ENCODE assay signal across 9 cellular contexts in the genomic region with DNA sequence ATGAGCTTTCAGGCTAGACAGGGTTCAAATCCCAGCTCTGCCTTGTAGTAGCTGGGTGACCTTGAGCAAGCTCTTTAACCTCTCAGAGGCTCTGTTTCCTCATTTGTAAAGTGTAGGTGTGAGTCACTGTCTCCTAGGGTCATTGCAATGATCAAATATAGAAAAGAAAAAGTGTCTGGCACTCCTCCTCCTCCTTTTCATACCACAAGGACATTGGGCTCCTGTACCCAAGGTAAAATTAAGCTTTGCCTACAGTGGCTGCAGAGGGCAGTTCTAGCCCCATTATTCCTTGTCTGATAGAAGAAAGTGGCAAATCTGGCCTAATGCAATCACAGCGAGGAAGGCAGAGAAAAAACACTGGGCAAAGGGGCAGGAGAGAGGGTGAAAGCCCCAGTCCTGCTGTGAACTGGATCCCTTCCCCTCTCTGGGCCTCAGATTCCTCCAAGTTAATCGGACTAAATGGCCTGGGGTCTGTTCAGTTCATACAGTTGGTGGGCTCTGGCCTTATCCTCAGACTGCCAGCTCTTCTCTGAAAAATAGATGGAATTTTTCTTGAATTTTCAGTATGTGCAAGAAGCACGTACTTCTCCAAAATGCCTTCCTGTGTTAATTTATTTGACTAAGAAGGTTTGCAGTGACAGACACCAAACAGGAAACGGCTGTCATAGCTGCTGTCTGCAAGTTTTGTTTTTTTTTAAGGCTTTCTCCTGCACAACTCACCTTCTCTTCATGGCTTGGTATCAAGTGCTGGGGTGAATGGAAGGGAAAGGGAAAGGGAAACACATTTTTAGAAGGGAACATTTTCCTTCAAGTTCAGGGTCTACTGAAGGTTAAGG. TPM values are rescaled to one million over a fixed set of nuclear protein-coding genes. Genes with fewer than 3 reads are reported as not detected.
A peak's percentile ranks its signal among the peaks of the same experiment; 100 is the strongest.
DNase-seq lines count a peak whose midpoint lies in the region; ATAC-seq and TF ChIP-seq lines count a peak whose summit lies in the region.
"Had no signal": no experiment of that assay in that cellular context is flagged by ENCODE, and none has a peak within 500 bp of the region (broad histone marks: within the 10 kb centered on the region; RNA-seq: fewer than 3 reads in every experiment).

No MANE protein-coding gene starts in this region.

- H3K4me3 ChIP-seq in right cardiac atrium (ENCODE audit: low read length), result no peak overlapping the region
- no peak overlapping the region for H3K4me3 ChIP-seq in upper lobe of right lung
- no peak overlapping the region for H3K4me3 ChIP-seq in Caco-2 (ENCODE audit: low read depth, low read length)
- H3K4me3 ChIP-seq: K562 had no signal

- H3K9me3 Mint-ChIP-seq in activated T-helper 1 cell treated with anti-CD3 and anti-CD28 coated beads, Interleukin-12 subunit alpha, Interleukin-12 subunit beta, Interleukin-2, Interleukin-4 antibody, amounts not matched to agents 30 ng/mL and 10 ng/mL and 1 ng/mL, durations not matched to agents 14 hours and 24 hours and 36 hours, result peaks cover 7% of the 10 kb centered on the region
- H3K9me3 Mint-ChIP-seq in Caco-2 (ENCODE audit: unreplicated experiment), result no peaks in the 10 kb centered on the region

- peaks cover 7% of the 10 kb centered on the region for H3K36me3 Mint-ChIP-seq in activated T-helper 1 cell treated with anti-CD3 and anti-CD28 coated beads, Interleukin-12 subunit alpha, Interleukin-12 subunit beta, Interleukin-2, Interleukin-4 antibody, amounts not matched to agents 30 ng/mL and 10 ng/mL and 1 ng/mL, durations not matched to agents 14 hours and 24 hours and 36 hours (ENCODE audit: low read depth)
- no peaks in the 10 kb centered on the region for H3K36me3 Mint-ChIP-seq in Caco-2 (ENCODE audit: insufficient read depth, unreplicated experiment)

- H3K27me3 ChIP-seq in right cardiac atrium (ENCODE audit: control insufficient read depth, insufficient read depth) (no peaks in the 10 kb centered on the region), upper lobe of right lung (no peaks in the 10 kb centered on the region), Caco-2 (replicated peaks; ENCODE audit: control insufficient read depth, insufficient read depth, low read length) (no peaks in the 10 kb centered on the region)

- peak overlapping the region; percentile 60 for H3K4me3 Mint-ChIP-seq in activated T-helper 1 cell treated with anti-CD3 and anti-CD28 coated beads, Interleukin-12 subunit alpha, Interleukin-12 subunit beta, Interleukin-2, Interleukin-4 antibody, amounts not matched to agents 30 ng/mL and 10 ng/mL and 1 ng/mL, durations not matched to agents 14 hours and 24 hours and 36 hours
- H3K4me3 Mint-ChIP-seq in Caco-2 (ENCODE audit: unreplicated experiment), result no peak overlapping the region

- H3K9me3 ChIP-seq in right cardiac atrium (ENCODE audit: control insufficient read depth, low read length), result no peaks in the 10 kb centered on the region
- no peaks in the 10 kb centered on the region for H3K9me3 ChIP-seq in upper lobe of right lung
- no peaks in the 10 kb centered on the region for H3K9me3 ChIP-seq in Caco-2

- intact Hi-C loops in right cardiac atrium (cut with DNase I), result no loop called here
- intact Hi-C loops in cardiac septum (cut with DNase I), result no loop called here
- intact Hi-C loops in activated T-helper 1 cell treated with anti-CD3 and anti-CD28 coated beads, Interleukin-12 subunit alpha, Interleukin-12 subunit beta, Interleukin-2, Interleukin-4 antibody, amounts not matched to agents 30 ng/mL and 10 ng/mL and 1 ng/mL, durations not matched to agents 14 hours and 24 hours and 36 hours (cut with micrococcal nuclease), result loop anchor here (1.0 to 2.0 kb wide), 4 partner anchors 14 to 62 kb away; no protein-coding TSS in a partner anchor
- intact Hi-C loops in upper lobe of right lung (cut with DNase I), result no loop called here
- intact Hi-C loops in Caco-2 (cut with micrococcal nuclease; ENCODE audit: unreplicated experiment), result no loop called here

- no peak for ATAC-seq in right cardiac atrium
- peak; percentile 80 for ATAC-seq in HG03378 (IDR thresholded peaks at IDR 0.05; ENCODE audit: unreplicated experiment)
- ATAC-seq in upper lobe of right lung, result peak; percentile 38
- ATAC-seq: K562 had no signal

- H3K27ac ChIP-seq in right cardiac atrium (ENCODE audit: low read length) (peak overlapping the region; percentile 59), upper lobe of right lung (peak overlapping the region; percentile 69)

- peaks cover 20% of the 10 kb centered on the region for H3K4me1 ChIP-seq in right cardiac atrium (ENCODE audit: control insufficient read depth, insufficient read depth, low read length)
- peaks cover 8% of the 10 kb centered on the region for H3K4me1 ChIP-seq in upper lobe of right lung
- H3K4me1 ChIP-seq in Caco-2, result no peaks in the 10 kb centered on the region

- H3K36me3 ChIP-seq in upper lobe of right lung, result no peaks in the 10 kb centered on the region
- H3K36me3 ChIP-seq in Caco-2 (ENCODE audit: control insufficient read depth, insufficient read depth, low read length), result no peaks in the 10 kb centered on the region

- no peak for DNase-seq in right cardiac atrium
- DNase-seq in cardiac septum (ENCODE audit: low spot score), result no peak
- peak; percentile 22 for DNase-seq in activated T-helper 1 cell treated with anti-CD3 and anti-CD28 coated beads, Interleukin-12 subunit alpha, Interleukin-12 subunit beta, Interleukin-2, Interleukin-4 antibody, amounts not matched to agents 30 ng/mL and 10 ng/mL and 1 ng/mL, durations not matched to agents 14 hours and 24 hours and 36 hours (ENCODE audit: low spot score)
- no peak for DNase-seq in upper lobe of right lung
- DNase-seq in stimulated activated CD4-positive, alpha-beta T cell treated with anti-CD3 and anti-CD28 coated beads, Interleukin-2, amount 100 ng/mL, for 48 hours, result no peak
- DNase-seq in NCI-H345 treated with DMSO at 0.1 percent for 48 hours (lab: John Stamatoyannopoulos, UW; ENCODE audit: unreplicated experiment), result no peak
- DNase-seq in Caco-2, result no peak

- CTCF ChIA-PET in Caco-2 (lab: Charles Lee), result no interaction called here

- POLR2A ChIA-PET in Caco-2 (lab: Charles Lee), result no interaction called here

- BruUV-seq in Caco-2 (replicated peaks; lab: Mats Ljungman, UMichigan), result no TSS peak

- whole genome bisulfite sequencing in right cardiac atrium, result 60% methylated on average over 4 of the region's 4 CpGs

- peak overlapping the region; percentile 76 for H3K27ac Mint-ChIP-seq in activated T-helper 1 cell treated with anti-CD3 and anti-CD28 coated beads, Interleukin-12 subunit alpha, Interleukin-12 subunit beta, Interleukin-2, Interleukin-4 antibody, amounts not matched to agents 30 ng/mL and 10 ng/mL and 1 ng/mL, durations not matched to agents 14 hours and 24 hours and 36 hours
- no peak overlapping the region for H3K27ac Mint-ChIP-seq in Caco-2 (ENCODE audit: unreplicated experiment)

- H3K27me3 Mint-ChIP-seq in activated T-helper 1 cell treated with anti-CD3 and anti-CD28 coated beads, Interleukin-12 subunit alpha, Interleukin-12 subunit beta, Interleukin-2, Interleukin-4 antibody, amounts not matched to agents 30 ng/mL and 10 ng/mL and 1 ng/mL, durations not matched to agents 14 hours and 24 hours and 36 hours (ENCODE audit: insufficient read depth), result no peaks in the 10 kb centered on the region
- H3K27me3 Mint-ChIP-seq in Caco-2 (ENCODE audit: insufficient read depth, unreplicated experiment), result no peaks in the 10 kb centered on the region

- peaks cover 81% of the 10 kb centered on the region for H3K4me1 Mint-ChIP-seq in activated T-helper 1 cell treated with anti-CD3 and anti-CD28 coated beads, Interleukin-12 subunit alpha, Interleukin-12 subunit beta, Interleukin-2, Interleukin-4 antibody, amounts not matched to agents 30 ng/mL and 10 ng/mL and 1 ng/mL, durations not matched to agents 14 hours and 24 hours and 36 hours (ENCODE audit: low read depth)
- no peaks in the 10 kb centered on the region for H3K4me1 Mint-ChIP-seq in Caco-2 (ENCODE audit: low read depth, unreplicated experiment)

- TF ChIP-seq CTCF in upper lobe of right lung (IDR thresholded peaks at IDR 0.05) (no peak), Caco-2 (IDR thresholded peaks at IDR 0.05; ENCODE audit: insufficient read depth in 1 of 2, low read depth in 1 of 2, low read length in 1 of 2, severe bottlenecking in 1 of 2, unreplicated experiment in 1 of 2) (no peak)

RNA-seq across cellular contexts. Expression of a gene that starts 35.3 kb away (rescaled TPM):
- total RNA-seq in right cardiac atrium (10 to 100 TPM; 19.3 to 42.6 (median 25.7) TPM), cardiac septum (41.4 TPM), upper lobe of right lung (752 TPM), Caco-2 (2022) (65.6 and 70.8 TPM in 2 replicates)
- polyA plus RNA-seq in right cardiac atrium, result 59.5 TPM
- total RNA-seq in activated T-helper 1 cell treated with anti-CD3 and anti-CD28 coated beads, Interleukin-12 subunit alpha, Interleukin-12 subunit beta, Interleukin-2, Interleukin-4 antibody, amounts not matched to agents 30 ng/mL and 10 ng/mL and 1 ng/mL, durations not matched to agents 14 hours and 24 hours and 36 hours, result 135 and 139 TPM in 2 replicates

Comparison
In these comparisons a context has a peak if more than half of its experiments do, and no peak if none do; other contexts are left out.
1. ATAC-seq: peak in HG03378 (single experiment) and upper lobe of right lung (single experiment); none in right cardiac atrium (0 of 2).